ENCODE assay signal across 12 cellular contexts in genomic region chr5:39640552-39640951, GRCh38.
A peak's percentile ranks its signal among the peaks of the same experiment; 100 is the strongest.
DNase-seq lines count a peak whose midpoint lies in the region; ATAC-seq, FAIRE-seq and TF ChIP-seq lines count a peak whose summit lies in the region.
"Had no signal": no experiment of that assay in that cellular context is flagged by ENCODE, and none has a peak within 500 bp of the region (broad histone marks: within the 10 kb centered on the region; RNA-seq: fewer than 3 reads in every experiment).

No MANE protein-coding gene starts in this region.

- H4K20me1 ChIP-seq in GM12878 (ENCODE audit: control insufficient read depth, insufficient read depth) = no peaks in the 10 kb centered on the region

- SMC1A ChIA-PET in GM12878 (lab: Charles Lee; ENCODE audit: uncharacterized antibody, unreplicated experiment) = no interaction called here

- CTCF ChIA-PET in GM12878 (lab: Yijun Ruan, JAX) = no interaction called here

- H3K27me3 ChIP-seq in GM12878 (replicated peaks in 1 of 2; ENCODE audit: control insufficient read depth in 2 of 2, insufficient read depth in 2 of 2, low read length in 1 of 2) = no peaks in the 10 kb centered on the region

- RAD21 ChIA-PET in GM12878 (lab: Charles Lee; ENCODE audit: unreplicated experiment) = no interaction called here

- no peak overlapping the region for H3K4me3 ChIP-seq in GM12878

- TF ChIP-seq CTCF in GM12878 (IDR thresholded peaks at IDR 0.05 in 2 of 3, conservative IDR thresholded peaks at IDR 0.05 in 1 of 3; ENCODE audit: control insufficient read depth in 2 of 3, extremely low read depth in 1 of 3, insufficient read depth in 1 of 3, low read depth in 3 of 3, low read length in 3 of 3) = no peak

- WGBS in GM12878 (ENCODE audit: insufficient coverage, insufficient replicate concordance, low lambda C conversion rate, missing lambda C conversion rate) = 0% methylated on average over 1 of the region's 1 CpG

- POLR2A ChIA-PET in GM12878 (lab: Charles Lee) = no interaction called here

- intact Hi-C loops in GM12878 (cut with micrococcal nuclease; ENCODE audit: unreplicated experiment) = no loop called here

- H3K79me2 ChIP-seq in GM12878 (ENCODE audit: control insufficient read depth, insufficient read depth, low read length) = no peaks in the 10 kb centered on the region

- no peak for TF ChIP-seq EP300 in GM12878 (IDR thresholded peaks at IDR 0.05; ENCODE audit: borderline replicate concordance in 1 of 2, control insufficient read depth in 1 of 2, low read depth in 2 of 2, low read length in 2 of 2)

- no peaks in the 10 kb centered on the region for H3K36me3 ChIP-seq in GM12878 (ENCODE audit: control insufficient read depth in 2 of 2, insufficient read depth in 2 of 2, low read length in 1 of 2)

- no peak for TF ChIP-seq POLR2A in GM12878 (IDR thresholded peaks at IDR 0.05; ENCODE audit: low read depth, low read length)

- DNase-seq in GM12878 (ENCODE audit: low read depth, low spot score) = no peak
- DNase-seq in stimulated activated naive CD4-positive, alpha-beta T cell (lab: John Stamatoyannopoulos, UW) = no peak
- DNase-seq in KBM-7 = no peak
- no peak for DNase-seq in RCC 7860 (ENCODE audit: low spot score)
- no peak for DNase-seq in activated CD4-positive, alpha-beta T cell treated with anti-CD3 and anti-CD28 coated beads, Interleukin-2, amount 50 U/mL, for 48 hours
- DNase-seq: activated CD4-positive, alpha-beta T cell treated with anti-CD3 and anti-CD28 coated beads for 4 hours; foreskin melanocyte; kidney; NCI-H146 had no signal

- FAIRE-seq in GM12878 (lab: Jason Lieb, UNC) = no peak
- FAIRE-seq in RCC 7860 (lab: Jason Lieb, UNC) = no peak
- FAIRE-seq: kidney had no signal

- BruUV-seq in GM12878 (replicated peaks; lab: Mats Ljungman, UMichigan) = no TSS peak

- no peaks in the 10 kb centered on the region for H3K4me1 ChIP-seq in GM12878 (ENCODE audit: control insufficient read depth, insufficient read depth, low read length)

- ATAC-seq in GM19043 (IDR thresholded peaks at IDR 0.05; ENCODE audit: low read depth, unreplicated experiment) = peak; percentile 95
- peak; percentile 74 for ATAC-seq in GM21723 (IDR thresholded peaks at IDR 0.05; ENCODE audit: unreplicated experiment)
- ATAC-seq in HG03097 (IDR thresholded peaks at IDR 0.05; ENCODE audit: low FRiP score, unreplicated experiment) = peak; percentile 87
- ATAC-seq in GM12878 = peak; percentile 83

- H3K9ac ChIP-seq in GM12878 (ENCODE audit: control insufficient read depth, insufficient read depth, low read length) = no peak overlapping the region

- no peaks in the 10 kb centered on the region for H3K9me3 ChIP-seq in GM12878 (replicated peaks; ENCODE audit: control insufficient read depth, insufficient read depth, low read length)

- H3K4me2 ChIP-seq in GM12878 (ENCODE audit: control insufficient read depth, insufficient read depth) = no peak overlapping the region

- no peak overlapping the region for H3K27ac ChIP-seq in GM12878 (ENCODE audit: control insufficient read depth, insufficient read depth)

- H2AFZ ChIP-seq in GM12878 (ENCODE audit: control insufficient read depth, low read depth, low read length) = no peak overlapping the region

- no peak for TF ChIP-seq RAD21 in GM12878 (IDR thresholded peaks at IDR 0.05; ENCODE audit: insufficient read depth, low read depth, low read length)

- in situ Hi-C loops in GM12878 (cut with MboI) (no loop called here), KBM-7 (cut with MboI; ENCODE audit: low pct_unique_long_range_greater_than_20kb, low sequenced_read_pairs) (no loop called here)

TF ChIP-seq in GM12878, 131 proteins besides CTCF, POLR2A, EP300 and RAD21:
- TF ChIP-seq PAX8 (IDR thresholded peaks at IDR 0.05) = no peak
- TF ChIP-seq IRF4 (IDR thresholded peaks at IDR 0.05; ENCODE audit: low read depth, low read length) = no peak
- TF ChIP-seq ZNF207 (IDR thresholded peaks at IDR 0.05; ENCODE audit: borderline replicate concordance) = no peak
- TF ChIP-seq ASH2L (IDR thresholded peaks at IDR 0.05; ENCODE audit: borderline replicate concordance, low read depth) = no peak
- no peak for TF ChIP-seq SMARCA5 (IDR thresholded peaks at IDR 0.05)
- TF ChIP-seq ZSCAN29 (IDR thresholded peaks at IDR 0.05) = no peak
- TF ChIP-seq SUPT20H (IDR thresholded peaks at IDR 0.05; ENCODE audit: borderline replicate concordance, control insufficient read depth, low read depth, low read length) = no peak
- TF ChIP-seq CHD4 (IDR thresholded peaks at IDR 0.05) = no peak
- TF ChIP-seq EED (IDR thresholded peaks at IDR 0.05; ENCODE audit: low read depth) = no peak
- TF ChIP-seq TCF7 (IDR thresholded peaks at IDR 0.05; ENCODE audit: borderline replicate concordance) = no peak
- TF ChIP-seq RB1 (IDR thresholded peaks at IDR 0.05; ENCODE audit: borderline replicate concordance) = no peak
- no peak for TF ChIP-seq FOXK2 (IDR thresholded peaks at IDR 0.05)
- TF ChIP-seq CEBPB (IDR thresholded peaks at IDR 0.05; ENCODE audit: borderline replicate concordance in 1 of 2, low read depth in 2 of 2, low read length in 2 of 2) = no peak
- TF ChIP-seq HSF1 (IDR thresholded peaks at IDR 0.05; ENCODE audit: low read depth, low read length) = no peak
- no peak for TF ChIP-seq BCL3 (IDR thresholded peaks at IDR 0.05; ENCODE audit: borderline replicate concordance, insufficient read depth, low read depth, low read length, poor library complexity, severe bottlenecking)
- TF ChIP-seq, protein P1, sequence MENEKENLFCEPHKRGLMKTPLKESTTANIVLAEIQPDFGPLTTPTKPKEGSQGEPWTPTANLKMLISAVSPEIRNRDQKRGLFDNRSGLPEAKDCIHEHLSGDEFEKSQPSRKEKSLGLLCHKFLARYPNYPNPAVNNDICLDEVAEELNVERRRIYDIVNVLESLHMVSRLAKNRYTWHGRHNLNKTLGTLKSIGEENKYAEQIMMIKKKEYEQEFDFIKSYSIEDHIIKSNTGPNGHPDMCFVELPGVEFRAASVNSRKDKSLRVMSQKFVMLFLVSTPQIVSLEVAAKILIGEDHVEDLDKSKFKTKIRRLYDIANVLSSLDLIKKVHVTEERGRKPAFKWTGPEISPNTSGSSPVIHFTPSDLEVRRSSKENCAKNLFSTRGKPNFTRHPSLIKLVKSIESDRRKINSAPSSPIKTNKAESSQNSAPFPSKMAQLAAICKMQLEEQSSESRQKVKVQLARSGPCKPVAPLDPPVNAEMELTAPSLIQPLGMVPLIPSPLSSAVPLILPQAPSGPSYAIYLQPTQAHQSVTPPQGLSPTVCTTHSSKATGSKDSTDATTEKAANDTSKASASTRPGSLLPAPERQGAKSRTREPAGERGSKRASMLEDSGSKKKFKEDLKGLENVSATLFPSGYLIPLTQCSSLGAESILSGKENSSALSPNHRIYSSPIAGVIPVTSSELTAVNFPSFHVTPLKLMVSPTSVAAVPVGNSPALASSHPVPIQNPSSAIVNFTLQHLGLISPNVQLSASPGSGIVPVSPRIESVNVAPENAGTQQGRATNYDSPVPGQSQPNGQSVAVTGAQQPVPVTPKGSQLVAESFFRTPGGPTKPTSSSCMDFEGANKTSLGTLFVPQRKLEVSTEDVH (IDR thresholded peaks at IDR 0.05; ENCODE audit: low read depth, partially characterized antibody) = no peak
